Comparison of ENCODE assay signal across 7 cellular contexts in genomic region chr2:91476244-91476935, GRCh38.
DNase-seq lines count a peak whose midpoint lies in the region; ATAC-seq lines count a peak whose summit lies in the region.
"Not testable (repeated sequence)": the region's sequence is repeated elsewhere in the genome, so short reads cannot be mapped to it uniquely, and the experiment has no call there.

No MANE protein-coding gene starts in this region.

- peak overlapping the region; percentile 49 to 93 (median 86) for H3K4me3 Mint-ChIP-seq in CD8-positive, alpha-beta memory T cell
- H3K4me3 Mint-ChIP-seq in T-helper 17 cell (peak overlapping the region; percentile 86), naive B cell (peak overlapping the region; percentile 70 to 97 (median 92))
- peak overlapping the region; percentile 67 for H3K4me3 Mint-ChIP-seq in activated CD8-positive, alpha-beta memory T cell treated with anti-CD3 and anti-CD28 coated beads, Interleukin-2, amount 10 ng/mL, durations not matched to agents 7 days and 5 days
- H3K4me3 Mint-ChIP-seq in activated naive CD8-positive, alpha-beta T cell treated with anti-CD3 and anti-CD28 coated beads, Interleukin-2, amount 10 ng/mL, durations not matched to agents 7 days and 5 days = peak overlapping the region; percentile 79

- not testable (repeated sequence) for H3K4me3 ChIP-seq in CD8-positive, alpha-beta memory T cell (ENCODE audit: low read length)

- not testable (repeated sequence) for H3K36me3 ChIP-seq in CD8-positive, alpha-beta memory T cell (ENCODE audit: insufficient read depth, low read length)

- not testable (repeated sequence) for ATAC-seq in T-helper 17 cell; activated CD8-positive, alpha-beta memory T cell treated with anti-CD3 and anti-CD28 coated beads, Interleukin-2, amount 10 ng/mL, durations not matched to agents 7 days and 5 days; activated naive CD8-positive, alpha-beta T cell treated with anti-CD3 and anti-CD28 coated beads, Interleukin-2, amount 10 ng/mL, durations not matched to agents 7 days and 5 days (ENCODE audit: low read depth); naive B cell (ENCODE audit: low read depth in 2 of 2)

- H3K27ac Mint-ChIP-seq in CD8-positive, alpha-beta memory T cell = peak overlapping the region in 5 of 8 donors; percentile 59 to 93 (median 90)
- peak overlapping the region; percentile 51 for H3K27ac Mint-ChIP-seq in T-helper 17 cell
- H3K27ac Mint-ChIP-seq in activated CD8-positive, alpha-beta memory T cell treated with anti-CD3 and anti-CD28 coated beads, Interleukin-2, amount 10 ng/mL, durations not matched to agents 7 days and 5 days = peak overlapping the region; percentile 95
- H3K27ac Mint-ChIP-seq in activated naive CD8-positive, alpha-beta T cell treated with anti-CD3 and anti-CD28 coated beads, Interleukin-2, amount 10 ng/mL, durations not matched to agents 7 days and 5 days = peak overlapping the region; percentile 96
- peak overlapping the region in 5 of 6 donors; percentile 56 to 99 (median 99) for H3K27ac Mint-ChIP-seq in naive B cell

- H3K27me3 ChIP-seq in CD8-positive, alpha-beta memory T cell (ENCODE audit: insufficient read depth, low read length, poor library complexity, severe bottlenecking) = not testable (repeated sequence)

- peaks cover 14 to 18% of the 10 kb centered on the region in 2 donors for H3K27me3 Mint-ChIP-seq in CD8-positive, alpha-beta memory T cell
- H3K27me3 Mint-ChIP-seq in T-helper 17 cell = peaks cover 15% of the 10 kb centered on the region
- H3K27me3 Mint-ChIP-seq in activated CD8-positive, alpha-beta memory T cell treated with anti-CD3 and anti-CD28 coated beads, Interleukin-2, amount 10 ng/mL, durations not matched to agents 7 days and 5 days = peaks cover 18% of the 10 kb centered on the region
- H3K27me3 Mint-ChIP-seq in activated naive CD8-positive, alpha-beta T cell treated with anti-CD3 and anti-CD28 coated beads, Interleukin-2, amount 10 ng/mL, durations not matched to agents 7 days and 5 days = peaks cover 19% of the 10 kb centered on the region
- peaks cover 10 to 39% (median 15%) of the 10 kb centered on the region in 3 donors for H3K27me3 Mint-ChIP-seq in naive B cell

- CTCF ChIA-PET in CD8-positive, alpha-beta memory T cell (lab: Charles Lee); activated CD8-positive, alpha-beta memory T cell treated with anti-CD3 and anti-CD28 coated beads, Interleukin-2, amount 10 ng/mL, durations not matched to agents 7 days and 5 days (lab: Charles Lee): not testable (repeated sequence)

- not testable (repeated sequence) for H3K4me1 ChIP-seq in CD8-positive, alpha-beta memory T cell (ENCODE audit: insufficient read depth, low read length)

- not testable (repeated sequence) for H3K4me1 Mint-ChIP-seq in CD8-positive, alpha-beta memory T cell; T-helper 17 cell; activated CD8-positive, alpha-beta memory T cell treated with anti-CD3 and anti-CD28 coated beads, Interleukin-2, amount 10 ng/mL, durations not matched to agents 7 days and 5 days; activated naive CD8-positive, alpha-beta T cell treated with anti-CD3 and anti-CD28 coated beads, Interleukin-2, amount 10 ng/mL, durations not matched to agents 7 days and 5 days
- peaks cover 0 to 11% (median 9%) of the 10 kb centered on the region in 3 donors for H3K4me1 Mint-ChIP-seq in naive B cell

- H3K9me3 Mint-ChIP-seq in CD8-positive, alpha-beta memory T cell; activated CD8-positive, alpha-beta memory T cell treated with anti-CD3 and anti-CD28 coated beads, Interleukin-2, amount 10 ng/mL, durations not matched to agents 7 days and 5 days (ENCODE audit: low read depth); activated naive CD8-positive, alpha-beta T cell treated with anti-CD3 and anti-CD28 coated beads, Interleukin-2, amount 10 ng/mL, durations not matched to agents 7 days and 5 days: not testable (repeated sequence)
- peaks cover 0 to 17% (median 3%) of the 10 kb centered on the region in 7 donors for H3K9me3 Mint-ChIP-seq in naive B cell

- H3K9me3 ChIP-seq in CD8-positive, alpha-beta memory T cell (ENCODE audit: low read length); T-helper 17 cell (ENCODE audit: control insufficient read depth, low read length, poor library complexity, severe bottlenecking): not testable (repeated sequence)

- H3K27ac ChIP-seq in CD8-positive, alpha-beta memory T cell (ENCODE audit: low read depth, low read length) = not testable (repeated sequence)

- DNase-seq in CD8-positive, alpha-beta memory T cell; T-helper 17 cell; activated CD8-positive, alpha-beta memory T cell treated with anti-CD3 and anti-CD28 coated beads, Interleukin-2, amount 10 ng/mL, durations not matched to agents 7 days and 5 days; activated naive CD8-positive, alpha-beta T cell treated with anti-CD3 and anti-CD28 coated beads, Interleukin-2, amount 10 ng/mL, durations not matched to agents 7 days and 5 days; naive B cell: not testable (repeated sequence)
- DNase-seq in dermis blood vessel endothelial cell (peak; percentile 1), retina (peak; percentile 2)

- H3K36me3 Mint-ChIP-seq in CD8-positive, alpha-beta memory T cell; T-helper 17 cell (ENCODE audit: low read depth); activated CD8-positive, alpha-beta memory T cell treated with anti-CD3 and anti-CD28 coated beads, Interleukin-2, amount 10 ng/mL, durations not matched to agents 7 days and 5 days; activated naive CD8-positive, alpha-beta T cell treated with anti-CD3 and anti-CD28 coated beads, Interleukin-2, amount 10 ng/mL, durations not matched to agents 7 days and 5 days; naive B cell: not testable (repeated sequence)

- POLR2A ChIA-PET in CD8-positive, alpha-beta memory T cell (lab: Charles Lee); activated naive CD8-positive, alpha-beta T cell treated with anti-CD3 and anti-CD28 coated beads, Interleukin-2, amount 10 ng/mL, durations not matched to agents 7 days and 5 days (lab: Charles Lee): not testable (repeated sequence)
